28 cellular contexts compared by ENCODE assay signal in genomic region chr15:78550815-78551214, GRCh38.
"Had no signal": no experiment of that assay in that cellular context is flagged by ENCODE, and none has a peak within 500 bp of the region (broad histone marks: within the 10 kb centered on the region; RNA-seq: fewer than 3 reads in every experiment).

No MANE protein-coding gene starts in this region.

- H3K4me3 ChIP-seq: left lung, lower lobe of right lung, ovary, right atrium auricular region, skin epidermis, stomach, testis, thyroid gland, transverse colon, upper lobe of right lung had no signal

- H3K9me3 Mint-ChIP-seq: immature natural killer cell; naive thymus-derived CD8-positive, alpha-beta T cell; nephron; stimulated activated naive B cell treated with anti-CD40 and anti-IgM and Interleukin-4, amounts not matched to agents 10 μg/mL and 1 μg/mL and 100 μg/mL, for 72 hours had no signal

- H3K4me1 Mint-ChIP-seq: immature natural killer cell; naive thymus-derived CD8-positive, alpha-beta T cell; nephron; stimulated activated naive B cell treated with anti-CD40 and anti-IgM and Interleukin-4, amounts not matched to agents 10 μg/mL and 1 μg/mL and 100 μg/mL, for 72 hours had no signal

- H3K27me3 Mint-ChIP-seq: naive thymus-derived CD8-positive, alpha-beta T cell; stimulated activated naive B cell treated with anti-CD40 and anti-IgM and Interleukin-4, amounts not matched to agents 10 μg/mL and 1 μg/mL and 100 μg/mL, for 72 hours had no signal

- H3K9me3 ChIP-seq: left lung, lower lobe of right lung, ovary, right atrium auricular region, stomach, testis, thyroid gland, transverse colon, upper lobe of right lung had no signal

- H3K27ac Mint-ChIP-seq: nephron; progenitor cell of endocrine pancreas; stimulated activated naive B cell treated with anti-CD40 and anti-IgM and Interleukin-4, amounts not matched to agents 10 μg/mL and 1 μg/mL and 100 μg/mL, for 72 hours had no signal

- H3K27ac ChIP-seq: left lung, lower lobe of right lung, ovary, right atrium auricular region, skin epidermis, stomach, testis, thyroid gland, transverse colon, upper lobe of right lung had no signal

- H3K4me1 ChIP-seq: left lung, lower lobe of right lung, right atrium auricular region, stomach, testis, thyroid gland, transverse colon, upper lobe of right lung had no signal

- H3K27me3 ChIP-seq: left lung, ovary, right atrium auricular region, stomach, testis, thyroid gland, transverse colon, upper lobe of right lung had no signal

- DNase-seq: hypothalamus; immature natural killer cell; kidney; left colon; left lung; lower lobe of right lung; mammary epithelial cell; mesenchymal stem cell; naive thymus-derived CD8-positive, alpha-beta T cell; ovary; stimulated activated CD4-positive, alpha-beta T cell treated with anti-CD3 and anti-CD28 coated beads, Interleukin-12 subunit alpha, Interleukin-12 subunit beta, amount 100 ng/mL, for 4 hours; stimulated activated CD4-positive, alpha-beta T cell treated with anti-CD3 and anti-CD28 coated beads, Interleukin-15, amount 100 ng/mL, for 24 hours; stimulated activated CD4-positive, alpha-beta T cell treated with anti-CD3 and anti-CD28 coated beads, Interleukin-2, amount 100 ng/mL, for 24 hours; stimulated activated CD4-positive, alpha-beta T cell treated with anti-CD3 and anti-CD28 coated beads, Interleukin-4, amount 100 ng/mL, for 1 hour; stimulated activated naive B cell treated with anti-CD40 and anti-IgM and Interleukin-4, amounts not matched to agents 10 μg/mL and 1 μg/mL and 100 μg/mL, for 72 hours; stimulated activated naive CD8-positive, alpha-beta T cell treated with anti-CD3 and anti-CD28 coated beads, Interleukin-15, Interleukin-2, amounts not matched to agents 100 U/mL and 50 U/mL, for 24 hours; stomach; testis; thyroid gland; transverse colon; upper lobe of right lung had no signal

- ATAC-seq: left colon; left lung; lower lobe of right lung; naive thymus-derived CD8-positive, alpha-beta T cell; sciatic nerve; stimulated activated naive B cell treated with anti-CD40 and anti-IgM and Interleukin-4, amounts not matched to agents 10 μg/mL and 1 μg/mL and 100 μg/mL, for 72 hours; stimulated activated naive CD8-positive, alpha-beta T cell treated with anti-CD3 and anti-CD28 coated beads, Interleukin-15, Interleukin-2, amounts not matched to agents 100 U/mL and 50 U/mL, for 24 hours; upper lobe of right lung had no signal

- H3K4me3 Mint-ChIP-seq: immature natural killer cell; naive thymus-derived CD8-positive, alpha-beta T cell; nephron; stimulated activated naive B cell treated with anti-CD40 and anti-IgM and Interleukin-4, amounts not matched to agents 10 μg/mL and 1 μg/mL and 100 μg/mL, for 72 hours had no signal

- H3K36me3 ChIP-seq: ovary had no signal

- FAIRE-seq: islet of Langerhans, kidney, urothelium cell line had no signal
